Comparison of ENCODE assay signal across 10 cellular contexts in genomic region chr12:11863478-11863906, GRCh38.
DNase-seq lines count a peak whose midpoint lies in the region; ATAC-seq and TF ChIP-seq lines count a peak whose summit lies in the region.
"Had no signal": no experiment of that assay in that cellular context is flagged by ENCODE, and none has a peak within 500 bp of the region (broad histone marks: within the 10 kb centered on the region; RNA-seq: fewer than 3 reads in every experiment).

No MANE protein-coding gene starts in this region.

- H2AFZ ChIP-seq in SK-N-SH (ENCODE audit: low read depth), result no peak overlapping the region

- H2AK5ac ChIP-seq in mesendoderm (ENCODE audit: low read length), result no peak overlapping the region

- H4K8ac ChIP-seq in mesendoderm (ENCODE audit: low read depth, low read length), result no peak overlapping the region

- no peaks in the 10 kb centered on the region for H3K27me3 ChIP-seq in SK-N-SH (ENCODE audit: insufficient read depth)
- H3K27me3 ChIP-seq in mesendoderm (ENCODE audit: insufficient read depth, low read length, poor library complexity), result no peaks in the 10 kb centered on the region
- no peaks in the 10 kb centered on the region for H3K27me3 ChIP-seq in suprapubic skin

- H3K36me3 Mint-ChIP-seq in endothelial cell (ENCODE audit: low read depth, unreplicated experiment), result peaks cover 73% of the 10 kb centered on the region

- peak overlapping the region; percentile 73 to 82 for H3K27ac ChIP-seq in SK-N-SH (ENCODE audit: low read depth in 2 of 2, low read length in 1 of 2)
- H3K27ac ChIP-seq in mesendoderm (ENCODE audit: low read depth, low read length), result no peak overlapping the region
- peak overlapping the region; percentile 77 for H3K27ac ChIP-seq in suprapubic skin

- TF ChIP-seq CTCF in SK-N-SH (IDR thresholded peaks at IDR 0.05), result no peak
- no peak for TF ChIP-seq CTCF in endothelial cell (IDR thresholded peaks at IDR 0.05; ENCODE audit: unreplicated experiment)
- TF ChIP-seq CTCF in suprapubic skin (IDR thresholded peaks at IDR 0.05), result no peak

- H3K4ac ChIP-seq in mesendoderm (ENCODE audit: low read depth, low read length), result peak overlapping the region; percentile 20

- POLR2A ChIA-PET in SK-N-SH (lab: Yijun Ruan, JAX), result no interaction called here

- 0 out of 2 replicates have a peak overlapping the region, but pooled peaks have one; percentile 12 for H3K9ac ChIP-seq in SK-N-SH
- no peak overlapping the region for H3K9ac ChIP-seq in mesendoderm (ENCODE audit: low read length)

- peak; percentile 54 for DNase-seq in SK-N-SH
- DNase-seq in endothelial cell (ENCODE audit: low spot score), result no peak
- no peak for DNase-seq in mesendoderm
- DNase-seq in suprapubic skin (ENCODE audit: low spot score in 2 of 2), result no peak
- DNase-seq in NCI-H1105 (lab: John Stamatoyannopoulos, UW), result no peak
- DNase-seq in SHP77 treated with DMSO at 0.1 percent for 48 hours (lab: John Stamatoyannopoulos, UW), result no peak
- no peak for DNase-seq in central memory CD4-positive, alpha-beta T cell
- DNase-seq: activated CD4-positive, CD25-positive, alpha-beta regulatory T cell treated with anti-CD3 and anti-CD28 coated beads, Interleukin-2, amount 50 U/mL, for 72 hours; cortex of kidney had no signal

- H2BK120ac ChIP-seq in mesendoderm (ENCODE audit: low read depth, low read length), result no peak overlapping the region

- H3K56ac ChIP-seq in mesendoderm (ENCODE audit: low read length), result peak overlapping the region; percentile 44

- H3K18ac ChIP-seq in mesendoderm (ENCODE audit: low read length), result peak overlapping the region; percentile 86

- peaks cover 2% of the 10 kb centered on the region for H3K27me3 Mint-ChIP-seq in endothelial cell (ENCODE audit: unreplicated experiment)

- peak overlapping the region; percentile 56 for H3K4me3 Mint-ChIP-seq in endothelial cell (ENCODE audit: unreplicated experiment)

- H3F3A ChIP-seq in SK-N-SH (replicated peaks; ENCODE audit: insufficient read depth), result no peaks in the 10 kb centered on the region

- peaks cover 54% of the 10 kb centered on the region for H3K4me1 Mint-ChIP-seq in endothelial cell (ENCODE audit: unreplicated experiment)

- TF ChIP-seq RAD21 in SK-N-SH (IDR thresholded peaks at IDR 0.05; ENCODE audit: low read length), result no peak

- H4K20me1 ChIP-seq in SK-N-SH (ENCODE audit: insufficient read depth), result no peaks in the 10 kb centered on the region

- H4K5ac ChIP-seq in mesendoderm (ENCODE audit: low read length), result no peak overlapping the region

- 39% methylated on average over 4 of the region's 5 CpGs for WGBS in SK-N-SH (ENCODE audit: low lambda C conversion rate)
- WGBS in mesendoderm (ENCODE audit: extremely low coverage, insufficient coverage, low lambda C conversion rate), result no CpG with 5 or more reads among the region's 5 CpGs
- WGBS in suprapubic skin, result 44% methylated on average over 5 of the region's 5 CpGs

- CTCF ChIA-PET in SK-N-SH (lab: Yijun Ruan, JAX), result no interaction called here

- no peak overlapping the region for H3K23ac ChIP-seq in mesendoderm (ENCODE audit: low read length)

- peaks cover 10 to 35% of the 10 kb centered on the region in 2 experiments for H3K36me3 ChIP-seq in SK-N-SH (replicated peaks in 1 of 2; ENCODE audit: control insufficient read depth in 1 of 2, insufficient read depth in 2 of 2, low read length in 1 of 2)
- H3K36me3 ChIP-seq in mesendoderm (ENCODE audit: control insufficient read depth, insufficient read depth, low read length), result no peaks in the 10 kb centered on the region
- peaks cover 12% of the 10 kb centered on the region for H3K36me3 ChIP-seq in suprapubic skin

- no peak overlapping the region for H2BK15ac ChIP-seq in mesendoderm (replicated peaks; ENCODE audit: low read depth)

- H2BK5ac ChIP-seq in mesendoderm (ENCODE audit: low read length), result no peak overlapping the region

- H3K4me1 ChIP-seq in SK-N-SH (ENCODE audit: control insufficient read depth in 1 of 2, insufficient read depth in 2 of 2, low read depth in 1 of 2, low read length in 1 of 2), result peaks cover 11 to 22% of the 10 kb centered on the region in 2 experiments; a peak in 1 of 4 replicates
- H3K4me1 ChIP-seq in mesendoderm (ENCODE audit: control insufficient read depth, low read depth, low read length), result peaks cover 13% of the 10 kb centered on the region
- H3K4me1 ChIP-seq in suprapubic skin, result peaks cover 35% of the 10 kb centered on the region

- ATAC-seq in HG02588 (IDR thresholded peaks at IDR 0.05; ENCODE audit: unreplicated experiment), result no peak

- H3K27ac Mint-ChIP-seq in endothelial cell (ENCODE audit: unreplicated experiment), result peak overlapping the region; percentile 97

- H3K4me3 ChIP-seq in SK-N-SH (ENCODE audit: low read depth in 2 of 2, low read length in 1 of 2) (no peak overlapping the region), mesendoderm (ENCODE audit: low read length) (no peak overlapping the region), suprapubic skin (no peak overlapping the region)

- no peaks in the 10 kb centered on the region for H3K9me3 Mint-ChIP-seq in endothelial cell (ENCODE audit: unreplicated experiment)

- H3K79me2 ChIP-seq in SK-N-SH (ENCODE audit: insufficient read depth), result peaks cover 11% of the 10 kb centered on the region; the same call in 1 of the 2 replicates
- no peaks in the 10 kb centered on the region for H3K79me2 ChIP-seq in mesendoderm (ENCODE audit: control insufficient read depth, insufficient read depth, low read length)

- no peaks in the 10 kb centered on the region for H3K9me2 ChIP-seq in SK-N-SH

- no peaks in the 10 kb centered on the region for H3K79me1 ChIP-seq in mesendoderm (ENCODE audit: low read length)

- H3K9me3 ChIP-seq in SK-N-SH (peaks cover 7% of the 10 kb centered on the region), suprapubic skin (peaks cover 7% of the 10 kb centered on the region)

- H3K4me2 ChIP-seq in SK-N-SH (peak overlapping the region; percentile 6; the same call in 1 of the 2 replicates), mesendoderm (ENCODE audit: low read length) (no peak overlapping the region)

- TF ChIP-seq POLR2A in suprapubic skin (IDR thresholded peaks at IDR 0.05), result no peak

- no peak for TF ChIP-seq EP300 in SK-N-SH (IDR thresholded peaks at IDR 0.05; ENCODE audit: borderline replicate concordance in 1 of 2, low read depth in 1 of 2, low read length in 1 of 2)
- TF ChIP-seq EP300 in suprapubic skin (IDR thresholded peaks at IDR 0.05), result no peak

TF ChIP-seq in SK-N-SH, 30 proteins besides CTCF, POLR2A, EP300 and RAD21:
- TF ChIP-seq USF1 (IDR thresholded peaks at IDR 0.05; ENCODE audit: borderline replicate concordance, low read depth), result no peak
- no peak for TF ChIP-seq NFIC (IDR thresholded peaks at IDR 0.05; ENCODE audit: borderline replicate concordance)
